ENCODE assay signal across 19 cellular contexts in the genomic region with DNA sequence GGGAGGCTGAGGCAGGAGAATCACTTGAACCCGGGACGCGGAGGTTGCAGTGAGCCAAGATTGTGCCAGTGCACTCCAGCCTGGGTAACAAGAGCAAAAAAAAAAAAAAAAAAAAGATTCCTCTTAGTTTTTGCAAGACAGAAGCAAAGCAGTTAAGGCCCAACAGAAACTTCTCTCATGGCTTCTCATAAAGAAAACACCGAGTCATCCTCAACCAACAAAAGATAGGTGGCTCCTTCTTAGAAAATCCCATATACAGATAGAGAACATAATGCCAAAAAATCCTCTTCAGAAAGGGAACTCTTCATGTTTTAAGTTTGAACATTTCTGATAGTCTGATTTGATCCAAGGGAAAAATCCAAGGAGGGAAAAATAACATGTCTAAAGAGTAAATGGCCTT. TPM values are rescaled to one million over a fixed set of nuclear protein-coding genes. Genes with fewer than 3 reads are reported as not detected.
DNase-seq lines count a peak whose midpoint lies in the region; ATAC-seq and TF ChIP-seq lines count a peak whose summit lies in the region.
"Had no signal": no experiment of that assay in that cellular context is flagged by ENCODE, and none has a peak within 500 bp of the region (broad histone marks: within the 10 kb centered on the region; RNA-seq: fewer than 3 reads in every experiment).

No MANE protein-coding gene starts in this region.

- peak overlapping the region; percentile 97 for H4K91ac ChIP-seq in trophoblast cell (ENCODE audit: low read depth, low read length)

- H4K20me1 ChIP-seq in OCI-LY7 (ENCODE audit: insufficient read depth, low read length), result no peaks in the 10 kb centered on the region

- no peaks in the 10 kb centered on the region for H3K27me3 Mint-ChIP-seq in activated naive CD4-positive, alpha-beta T cell treated with anti-CD3 and anti-CD28 coated beads for 36 hours (ENCODE audit: low read depth)

- intact Hi-C loops in activated naive CD4-positive, alpha-beta T cell treated with anti-CD3 and anti-CD28 coated beads for 36 hours (cut with micrococcal nuclease), result no loop called here
- intact Hi-C loops in OCI-LY7 (cut with micrococcal nuclease; ENCODE audit: unreplicated experiment), result no loop called here
- intact Hi-C loops in left cardiac atrium (cut with DNase I), result no loop called here

- TF ChIP-seq CTCF in OCI-LY7 (conservative IDR thresholded peaks at IDR 0.05; ENCODE audit: low read length), result no peak
- no peak for TF ChIP-seq CTCF in cardiac fibroblast (IDR thresholded peaks at IDR 0.05; ENCODE audit: low read depth, low read length)

- H3K4me1 ChIP-seq in OCI-LY7 (ENCODE audit: insufficient read depth, low read length, poor library complexity, severe bottlenecking) (peaks cover 21% of the 10 kb centered on the region), trophoblast cell (ENCODE audit: control insufficient read depth in 1 of 2, insufficient read depth in 2 of 2, low read length in 2 of 2) (peaks cover 0 to 2% of the 10 kb centered on the region in 2 experiments)
- H3K4me1 ChIP-seq: left lung, suprapubic skin had no signal

- H3K36me3 Mint-ChIP-seq in activated naive CD4-positive, alpha-beta T cell treated with anti-CD3 and anti-CD28 coated beads for 36 hours (ENCODE audit: low read depth), result no peaks in the 10 kb centered on the region

- no peak overlapping the region for H3K23ac ChIP-seq in trophoblast cell (ENCODE audit: low read length)

- peak overlapping the region; percentile 90 for H3K14ac ChIP-seq in trophoblast cell (ENCODE audit: low read length)

- DNase-seq in activated naive CD4-positive, alpha-beta T cell treated with anti-CD3 and anti-CD28 coated beads for 36 hours, result no peak
- no peak for DNase-seq in activated naive CD4-positive, alpha-beta T cell treated with Interleukin-2 at 50 U/mL for 16 hours
- no peak for DNase-seq in OCI-LY7 (ENCODE audit: low spot score)
- DNase-seq in cardiac fibroblast (ENCODE audit: low read depth in 2 of 2), result peak; percentile 20 to 40
- no peak for DNase-seq in trophoblast cell
- no peak for DNase-seq in left cardiac atrium
- no peak for DNase-seq in HuH-7 (ENCODE audit: low spot score)
- DNase-seq: activated CD4-positive, alpha-beta T cell treated with anti-CD3 and anti-CD28 coated beads, Interleukin-2, amount 50 U/mL, for 1 hour; activated CD8-positive, alpha-beta memory T cell treated with anti-CD3 and anti-CD28 coated beads, Interleukin-2, amount 50 U/mL, for 48 hours; activated gamma-delta T cell treated with Interleukin-2 at 50 U/mL for 16 hours; cerebellar nuclear complex; DMS53; effector CD8-positive, alpha-beta T cell; Kasumi-1; left lung; NCI-H1417 had no signal

- H3K4me1 Mint-ChIP-seq in activated naive CD4-positive, alpha-beta T cell treated with anti-CD3 and anti-CD28 coated beads for 36 hours (ENCODE audit: low read depth), result peaks cover 5% of the 10 kb centered on the region

- ATAC-seq in left cardiac atrium (no peak), GM19351 (IDR thresholded peaks at IDR 0.05; ENCODE audit: unreplicated experiment) (no peak)
- ATAC-seq: left lung had no signal

- no peaks in the 10 kb centered on the region for H3K9me3 Mint-ChIP-seq in activated naive CD4-positive, alpha-beta T cell treated with anti-CD3 and anti-CD28 coated beads for 36 hours

- H3K79me1 ChIP-seq in trophoblast cell (ENCODE audit: low read length), result peaks cover 23% of the 10 kb centered on the region

- no peak overlapping the region for H3K9ac ChIP-seq in trophoblast cell (ENCODE audit: low read length)

- H3K4ac ChIP-seq in trophoblast cell (ENCODE audit: low read depth, low read length), result no peak overlapping the region

- no CpG with 5 or more reads among the region's 4 CpGs for whole genome bisulfite sequencing in trophoblast cell (ENCODE audit: extremely low coverage, insufficient coverage, insufficient read length)

- H4K8ac ChIP-seq in trophoblast cell (ENCODE audit: low read depth, low read length), result peak overlapping the region; percentile 38

- POLR2A ChIA-PET in OCI-LY7 (lab: Charles Lee), result interaction anchor here (0.6 to 0.9 kb wide), 3 partner anchors 11 to 1450 kb away, joined by 3 to 7 read pairs (median 3); no protein-coding TSS in a partner anchor

- H3K4me2 ChIP-seq in OCI-LY7 (ENCODE audit: low read length) (no peak overlapping the region), trophoblast cell (ENCODE audit: low read length) (no peak overlapping the region)

- H3K36me3 ChIP-seq in OCI-LY7 (ENCODE audit: insufficient read depth, low read length) (no peaks in the 10 kb centered on the region; the same call in 1 of the 2 replicates), trophoblast cell (ENCODE audit: control insufficient read depth in 1 of 2, insufficient read depth in 2 of 2, low read length in 2 of 2) (peaks cover 1 to 5% of the 10 kb centered on the region in 2 experiments)
- H3K36me3 ChIP-seq: left lung, neutrophil, suprapubic skin had no signal

- H3K27ac ChIP-seq in OCI-LY7 (ENCODE audit: low read depth, low read length, poor library complexity, severe bottlenecking) (no peak overlapping the region), trophoblast cell (ENCODE audit: low read depth, low read length) (peak overlapping the region; percentile 97)
- H3K27ac ChIP-seq: left lung, neutrophil, suprapubic skin had no signal

- peak overlapping the region; percentile 30 for H3K27ac Mint-ChIP-seq in activated naive CD4-positive, alpha-beta T cell treated with anti-CD3 and anti-CD28 coated beads for 36 hours

- BruUV-seq in OCI-LY7 (replicated peaks; lab: Mats Ljungman, UMichigan), result no TSS peak

- H3K4me3 ChIP-seq in OCI-LY7 (ENCODE audit: low read depth, low read length, poor library complexity, severe bottlenecking) (no peak overlapping the region), cardiac fibroblast (replicated peaks in 1 of 2; ENCODE audit: low read depth in 2 of 2, low read length in 2 of 2) (no peak overlapping the region), trophoblast cell (ENCODE audit: low read depth, low read length) (no peak overlapping the region)
- H3K4me3 ChIP-seq: left lung, suprapubic skin had no signal

- H2BK120ac ChIP-seq in trophoblast cell (ENCODE audit: insufficient read depth, low read length, poor library complexity), result peak overlapping the region; percentile 97

- H2BK12ac ChIP-seq in trophoblast cell (ENCODE audit: low read length), result no peak overlapping the region

- CTCF ChIA-PET in activated naive CD4-positive, alpha-beta T cell treated with anti-CD3 and anti-CD28 coated beads for 36 hours (lab: Charles Lee), result no interaction called here
- CTCF ChIA-PET in OCI-LY7 (lab: Charles Lee; ENCODE audit: unreplicated experiment), result no interaction called here

- no peak overlapping the region for H2AK5ac ChIP-seq in trophoblast cell (ENCODE audit: low read length)

- H4K12ac ChIP-seq in trophoblast cell (ENCODE audit: low read depth, low read length), result no peak overlapping the region

- H3K4me3 Mint-ChIP-seq in activated naive CD4-positive, alpha-beta T cell treated with anti-CD3 and anti-CD28 coated beads for 36 hours, result no peak overlapping the region

- H3K9me3 ChIP-seq in OCI-LY7 (ENCODE audit: low read length) (peaks cover 9% of the 10 kb centered on the region; the same call in 1 of the 2 replicates), trophoblast cell (ENCODE audit: insufficient read depth, low read depth, low read length) (peaks cover 7% of the 10 kb centered on the region)
- H3K9me3 ChIP-seq: left lung, neutrophil, suprapubic skin had no signal

- H3K9me2 ChIP-seq in OCI-LY7 (ENCODE audit: insufficient read depth, low read length), result no peaks in the 10 kb centered on the region

- peak overlapping the region; percentile 63 for H2BK5ac ChIP-seq in trophoblast cell (ENCODE audit: low read depth, low read length, poor library complexity)

- H3K79me2 ChIP-seq in OCI-LY7 (ENCODE audit: insufficient read depth, low read depth, low read length), result no peaks in the 10 kb centered on the region
- peaks cover 2% of the 10 kb centered on the region for H3K79me2 ChIP-seq in trophoblast cell (ENCODE audit: control insufficient read depth, insufficient read depth, low read length, poor library complexity)

- no peak overlapping the region for H3K18ac ChIP-seq in trophoblast cell (ENCODE audit: low read length)

- peak overlapping the region; percentile 34; the same call in 1 of the 2 replicates for H2AFZ ChIP-seq in OCI-LY7 (ENCODE audit: low read length)
- H2AFZ ChIP-seq in trophoblast cell (ENCODE audit: insufficient read depth, low read length, poor library complexity), result no peak overlapping the region

- H3K27me3 ChIP-seq in trophoblast cell (ENCODE audit: insufficient read depth, low read length), result no peaks in the 10 kb centered on the region
- H3K27me3 ChIP-seq: left lung, neutrophil, suprapubic skin had no signal

RNA-seq across cellular contexts. Expression of gene SKIL, which starts 12.5 kb away (rescaled TPM):
- total RNA-seq in activated naive CD4-positive, alpha-beta T cell treated with anti-CD3 and anti-CD28 coated beads for 36 hours, result 10 to 100 TPM; 16.3 to 17.5 TPM
- total RNA-seq in OCI-LY7 (2014; rRNA removed; shearing (Covaris generic)), result 60.9 and 82.6 TPM in 2 replicates
- 86.3 and 94.5 TPM in 2 replicates for total RNA-seq in OCI-LY7 (2022)
- 90.2 and 92.2 TPM in 2 replicates for polyA plus RNA-seq in trophoblast cell (2013)
- total RNA-seq in left cardiac atrium, result 10 to 100 TPM; 19.8 to 46.5 TPM

Comparison
In these comparisons a context has a peak if more than half of its experiments do, and no peak if none do; other contexts are left out.
1. DNase-seq: peak in cardiac fibroblast (2 of 2); none in activated naive CD4-positive, alpha-beta T cell treated with anti-CD3 and anti-CD28 coated beads for 36 hours (single experiment), activated naive CD4-positive, alpha-beta T cell treated with Interleukin-2 at 50 U/mL for 16 hours (single experiment), OCI-LY7 (single experiment), trophoblast cell (0 of 2), left cardiac atrium (single experiment) and HuH-7 (single experiment).